10 cellular contexts compared by ENCODE assay signal in genomic region chr10:45425628-45426563, GRCh38. TPM values are rescaled to one million over a fixed set of nuclear protein-coding genes. Genes with fewer than 3 reads are reported as not detected.
DNase-seq lines count a peak whose midpoint lies in the region; ATAC-seq and TF ChIP-seq lines count a peak whose summit lies in the region.
"Had no signal": no experiment of that assay in that cellular context is flagged by ENCODE, and none has a peak within 500 bp of the region (broad histone marks: within the 10 kb centered on the region; RNA-seq: fewer than 3 reads in every experiment).

No MANE protein-coding gene starts in this region.

- peaks cover 15 to 21% of the 10 kb centered on the region in 2 donors for H3K4me1 ChIP-seq in naive thymus-derived CD4-positive, alpha-beta T cell (ENCODE audit: control insufficient read depth in 2 of 2, insufficient read depth in 2 of 2, low read length in 2 of 2)

- in situ Hi-C loops in Caki2 (cut with HindIII; ENCODE audit: low pct_unique_long_range_greater_than_20kb, low sequenced_read_pairs) = no loop called here

- no peaks in the 10 kb centered on the region for H3K9me3 Mint-ChIP-seq in naive thymus-derived CD4-positive, alpha-beta T cell

- peaks cover 0 to 20% (median 0%) of the 10 kb centered on the region in 5 donors for H3K36me3 Mint-ChIP-seq in naive thymus-derived CD4-positive, alpha-beta T cell

- DNase-seq in Caki2 (ENCODE audit: low read depth) (peak; percentile 22), HPDE6-E6E7 (ENCODE audit: extremely low spot score) (peak; percentile 20), WERI-Rb-1 (peak; percentile 86), islet precursor cell (no peak), GM19240 (ENCODE audit: insufficient read length, low spot score) (no peak), SHP77 (lab: John Stamatoyannopoulos, UW) (no peak), GOT3 (lab: John Stamatoyannopoulos, UW) (no peak)
- DNase-seq in naive thymus-derived CD4-positive, alpha-beta T cell = no peak
- DNase-seq: activated CD4-positive, CD25-positive, alpha-beta regulatory T cell; stimulated activated naive CD4-positive, alpha-beta T cell had no signal

- peak overlapping the region in 1 of 10 donors; percentile 16 for H3K4me3 Mint-ChIP-seq in naive thymus-derived CD4-positive, alpha-beta T cell

- H3K27ac Mint-ChIP-seq in naive thymus-derived CD4-positive, alpha-beta T cell = peak overlapping the region in 5 of 9 donors; percentile 36 to 80 (median 71)

- H3K27me3 Mint-ChIP-seq in naive thymus-derived CD4-positive, alpha-beta T cell = no peaks in the 10 kb centered on the region

- H3K27ac ChIP-seq in WERI-Rb-1 = peak overlapping the region; percentile 68
- H3K27ac ChIP-seq in naive thymus-derived CD4-positive, alpha-beta T cell (ENCODE audit: low read depth, low read length) = no peak overlapping the region

- no peaks in the 10 kb centered on the region for H3K9me3 ChIP-seq in WERI-Rb-1 (ENCODE audit: severe bottlenecking)
- H3K9me3 ChIP-seq in naive thymus-derived CD4-positive, alpha-beta T cell (ENCODE audit: control insufficient read depth in 2 of 3, low read length in 3 of 3) = no peaks in the 10 kb centered on the region

- peaks cover 4% of the 10 kb centered on the region for H3K36me3 ChIP-seq in WERI-Rb-1
- H3K36me3 ChIP-seq in naive thymus-derived CD4-positive, alpha-beta T cell (ENCODE audit: control insufficient read depth in 2 of 3, insufficient read depth in 3 of 3, low read length in 3 of 3) = no peaks in the 10 kb centered on the region

- H3K27me3 ChIP-seq in WERI-Rb-1 (ENCODE audit: insufficient read depth, low read depth, severe bottlenecking) = no peaks in the 10 kb centered on the region
- no peaks in the 10 kb centered on the region for H3K27me3 ChIP-seq in naive thymus-derived CD4-positive, alpha-beta T cell (ENCODE audit: control insufficient read depth in 2 of 2, insufficient read depth in 2 of 2, low read length in 2 of 2)

- no peak for TF ChIP-seq CTCF in WERI-Rb-1 (IDR thresholded peaks at IDR 0.05; ENCODE audit: low read depth, low read length)

- H3K4me1 Mint-ChIP-seq in naive thymus-derived CD4-positive, alpha-beta T cell = peaks cover 15 to 62% (median 29%) of the 10 kb centered on the region in 7 donors

- CTCF ChIA-PET in naive thymus-derived CD4-positive, alpha-beta T cell (lab: Charles Lee) = no interaction called here

- intact Hi-C loops in naive thymus-derived CD4-positive, alpha-beta T cell (cut with micrococcal nuclease) = no loop called here

- POLR2A ChIA-PET in naive thymus-derived CD4-positive, alpha-beta T cell (lab: Charles Lee) = no interaction called here

- ATAC-seq in naive thymus-derived CD4-positive, alpha-beta T cell = no peak

- H3K4me3 ChIP-seq in WERI-Rb-1 (ENCODE audit: low read depth, low read length) = no peak overlapping the region
- H3K4me3 ChIP-seq in naive thymus-derived CD4-positive, alpha-beta T cell (ENCODE audit: low read length) = no peak overlapping the region

RNA-seq across cellular contexts. Expression of gene ALOX5, which starts 51.9 kb away (rescaled TPM):
- total RNA-seq in Caki2 (2014; rRNA removed; shearing (Covaris generic); ENCODE audit: low replicate concordance) = 2.1 and 4.8 TPM in 2 replicates
- total RNA-seq in naive thymus-derived CD4-positive, alpha-beta T cell = 100 to 1,000 TPM in 1 of 5 experiments, 10 to 100 TPM in 2, 1 to 10 TPM in 2; 1.2 to 143 (median 14.8) TPM
- polyA plus RNA-seq in naive thymus-derived CD4-positive, alpha-beta T cell = 1 to 10 TPM; 1.0 to 4.1 TPM

Comparison
In these comparisons a context has a peak if more than half of its experiments do, and no peak if none do; other contexts are left out.
1. DNase-seq: peak in Caki2 (single experiment), HPDE6-E6E7 (single experiment) and WERI-Rb-1 (single experiment); none in naive thymus-derived CD4-positive, alpha-beta T cell (0 of 9), islet precursor cell (single experiment), GM19240 (single experiment), SHP77 (0 of 2) and GOT3 (single experiment).